Comparison of ENCODE assay signal across 12 cellular contexts in the genomic region with DNA sequence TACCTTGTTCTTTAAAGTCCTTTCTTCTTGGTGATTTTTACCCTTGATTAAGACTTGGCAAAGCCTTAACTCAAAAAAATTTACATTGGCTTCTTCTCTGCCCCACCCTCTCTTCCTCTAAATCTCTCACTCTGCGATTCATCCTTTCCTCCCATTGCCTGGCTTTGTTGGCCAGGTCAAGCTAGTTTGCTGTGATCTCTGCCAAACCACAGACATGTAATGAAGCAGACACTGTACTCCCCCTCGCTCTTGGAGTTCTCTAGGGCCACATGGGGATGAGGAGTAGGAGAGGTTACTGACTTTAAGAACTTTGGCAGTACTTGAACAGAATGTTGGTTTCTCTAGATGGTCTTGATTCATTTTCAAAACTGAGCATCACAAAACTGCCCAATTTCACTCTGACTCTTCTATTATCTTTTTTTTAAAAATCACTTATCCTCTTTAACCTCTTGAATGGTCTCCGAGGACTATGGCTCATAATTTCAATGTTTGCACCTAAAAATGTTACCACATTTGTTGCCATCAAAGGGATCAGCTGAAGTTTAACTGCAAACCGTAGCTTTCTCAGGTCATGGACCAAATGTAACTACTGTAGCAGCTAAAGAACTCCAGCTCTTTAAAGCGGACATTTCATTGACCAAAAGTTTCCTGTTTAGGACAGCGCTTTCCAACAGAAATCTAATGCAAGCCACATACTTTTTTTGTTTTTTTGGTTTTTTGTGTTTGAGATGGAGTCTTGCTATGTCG.
A peak's percentile ranks its signal among the peaks of the same experiment; 100 is the strongest.
DNase-seq lines count a peak whose midpoint lies in the region; ATAC-seq, FAIRE-seq and TF ChIP-seq lines count a peak whose summit lies in the region.
"Had no signal": no experiment of that assay in that cellular context is flagged by ENCODE, and none has a peak within 500 bp of the region (broad histone marks: within the 10 kb centered on the region; RNA-seq: fewer than 3 reads in every experiment).

No MANE protein-coding gene starts in this region.

- H3K27me3 ChIP-seq in astrocyte (ENCODE audit: insufficient read depth, low read length) (no peaks in the 10 kb centered on the region), tibial artery (no peaks in the 10 kb centered on the region)

- no peak for TF ChIP-seq CTCF in astrocyte (IDR thresholded peaks at IDR 0.05; ENCODE audit: insufficient read depth, low read depth, low read length)
- no peak for TF ChIP-seq CTCF in tibial artery (IDR thresholded peaks at IDR 0.05)

- H3K4me1 ChIP-seq in astrocyte (ENCODE audit: insufficient read depth, low read length) = peaks cover 62% of the 10 kb centered on the region
- peaks cover 0 to 73% (median 39%) of the 10 kb centered on the region in 4 donors for H3K4me1 ChIP-seq in tibial artery

- no peaks in the 10 kb centered on the region for H3K9me3 Mint-ChIP-seq in astrocyte (ENCODE audit: unreplicated experiment)
- no peaks in the 10 kb centered on the region for H3K9me3 Mint-ChIP-seq in activated T-helper 1 cell treated with anti-CD3 and anti-CD28 coated beads, Interleukin-12 subunit alpha, Interleukin-12 subunit beta, Interleukin-2, Interleukin-4 antibody, amounts not matched to agents 30 ng/mL and 10 ng/mL and 1 ng/mL, durations not matched to agents 14 hours and 24 hours and 36 hours
- H3K9me3 Mint-ChIP-seq in activated CD8-positive, alpha-beta memory T cell treated with anti-CD3 and anti-CD28 coated beads, Interleukin-2, amount 10 ng/mL, durations not matched to agents 7 days and 5 days (ENCODE audit: low read depth) = no peaks in the 10 kb centered on the region

- intact Hi-C loops in tibial artery (cut with DNase I; ENCODE audit: low total_unique reads) = no loop called here
- intact Hi-C loops in activated T-helper 1 cell treated with anti-CD3 and anti-CD28 coated beads, Interleukin-12 subunit alpha, Interleukin-12 subunit beta, Interleukin-2, Interleukin-4 antibody, amounts not matched to agents 30 ng/mL and 10 ng/mL and 1 ng/mL, durations not matched to agents 14 hours and 24 hours and 36 hours (cut with micrococcal nuclease) = no loop called here

- peaks cover 10% of the 10 kb centered on the region for H4K20me1 ChIP-seq in astrocyte (ENCODE audit: insufficient read depth, low read length)

- DNase-seq in HT1080 (ENCODE audit: low read depth) = peak; percentile 89
- DNase-seq in astrocyte (ENCODE audit: low read depth) = peak; percentile 98
- DNase-seq in hepatic stellate cell (ENCODE audit: low spot score) = peak; percentile 72
- DNase-seq in tibial artery = peak in 1 of 2 donors; percentile 71
- no peak for DNase-seq in nucleus accumbens (lab: John Stamatoyannopoulos, UW)
- no peak for DNase-seq in activated T-helper 1 cell treated with anti-CD3 and anti-CD28 coated beads, Interleukin-12 subunit alpha, Interleukin-12 subunit beta, Interleukin-2, Interleukin-4 antibody, amounts not matched to agents 30 ng/mL and 10 ng/mL and 1 ng/mL, durations not matched to agents 14 hours and 24 hours and 36 hours (ENCODE audit: low spot score)
- DNase-seq in activated CD8-positive, alpha-beta memory T cell treated with anti-CD3 and anti-CD28 coated beads, Interleukin-2, amount 10 ng/mL, durations not matched to agents 7 days and 5 days = no peak
- no peak for DNase-seq in caudate nucleus (lab: John Stamatoyannopoulos, UW)
- DNase-seq: effector CD8-positive, alpha-beta T cell; midbrain; NCI-H1694 treated with DMSO at 0.1 percent for 48 hours; SIG-M5 had no signal

- peak overlapping the region; percentile 3 for H3K9ac ChIP-seq in astrocyte (ENCODE audit: low read length)

- H3K4me3 ChIP-seq in astrocyte (ENCODE audit: insufficient read depth, low read depth, low read length) = no peak overlapping the region
- no peak overlapping the region for H3K4me3 ChIP-seq in tibial artery

- H3K36me3 Mint-ChIP-seq in astrocyte (ENCODE audit: low read depth, unreplicated experiment) = peaks cover 8% of the 10 kb centered on the region
- no peaks in the 10 kb centered on the region for H3K36me3 Mint-ChIP-seq in activated T-helper 1 cell treated with anti-CD3 and anti-CD28 coated beads, Interleukin-12 subunit alpha, Interleukin-12 subunit beta, Interleukin-2, Interleukin-4 antibody, amounts not matched to agents 30 ng/mL and 10 ng/mL and 1 ng/mL, durations not matched to agents 14 hours and 24 hours and 36 hours (ENCODE audit: low read depth)
- no peaks in the 10 kb centered on the region for H3K36me3 Mint-ChIP-seq in activated CD8-positive, alpha-beta memory T cell treated with anti-CD3 and anti-CD28 coated beads, Interleukin-2, amount 10 ng/mL, durations not matched to agents 7 days and 5 days

- H3K27ac ChIP-seq in astrocyte (ENCODE audit: low read depth, low read length) (peak overlapping the region; percentile 30), tibial artery (peak overlapping the region; percentile 0 to 17), caudate nucleus (ENCODE audit: low read depth, low read length) (no peak overlapping the region)

- peak overlapping the region; percentile 52 for H3K4me2 ChIP-seq in astrocyte (ENCODE audit: low read length)

- peak overlapping the region; percentile 68 for H3K27ac Mint-ChIP-seq in astrocyte (ENCODE audit: unreplicated experiment)
- H3K27ac Mint-ChIP-seq in activated T-helper 1 cell treated with anti-CD3 and anti-CD28 coated beads, Interleukin-12 subunit alpha, Interleukin-12 subunit beta, Interleukin-2, Interleukin-4 antibody, amounts not matched to agents 30 ng/mL and 10 ng/mL and 1 ng/mL, durations not matched to agents 14 hours and 24 hours and 36 hours = no peak overlapping the region
- no peak overlapping the region for H3K27ac Mint-ChIP-seq in activated CD8-positive, alpha-beta memory T cell treated with anti-CD3 and anti-CD28 coated beads, Interleukin-2, amount 10 ng/mL, durations not matched to agents 7 days and 5 days

- H3K36me3 ChIP-seq in astrocyte (ENCODE audit: insufficient read depth, low read length) (no peaks in the 10 kb centered on the region), tibial artery (no peaks in the 10 kb centered on the region)

- peaks cover 64% of the 10 kb centered on the region for H3K4me1 Mint-ChIP-seq in astrocyte (ENCODE audit: low read depth, unreplicated experiment)
- no peaks in the 10 kb centered on the region for H3K4me1 Mint-ChIP-seq in activated T-helper 1 cell treated with anti-CD3 and anti-CD28 coated beads, Interleukin-12 subunit alpha, Interleukin-12 subunit beta, Interleukin-2, Interleukin-4 antibody, amounts not matched to agents 30 ng/mL and 10 ng/mL and 1 ng/mL, durations not matched to agents 14 hours and 24 hours and 36 hours (ENCODE audit: low read depth)
- H3K4me1 Mint-ChIP-seq in activated CD8-positive, alpha-beta memory T cell treated with anti-CD3 and anti-CD28 coated beads, Interleukin-2, amount 10 ng/mL, durations not matched to agents 7 days and 5 days = no peaks in the 10 kb centered on the region

- no peaks in the 10 kb centered on the region for H3K27me3 Mint-ChIP-seq in astrocyte (ENCODE audit: low read depth, unreplicated experiment)
- H3K27me3 Mint-ChIP-seq in activated T-helper 1 cell treated with anti-CD3 and anti-CD28 coated beads, Interleukin-12 subunit alpha, Interleukin-12 subunit beta, Interleukin-2, Interleukin-4 antibody, amounts not matched to agents 30 ng/mL and 10 ng/mL and 1 ng/mL, durations not matched to agents 14 hours and 24 hours and 36 hours (ENCODE audit: insufficient read depth) = peaks cover 4% of the 10 kb centered on the region
- peaks cover 7% of the 10 kb centered on the region for H3K27me3 Mint-ChIP-seq in activated CD8-positive, alpha-beta memory T cell treated with anti-CD3 and anti-CD28 coated beads, Interleukin-2, amount 10 ng/mL, durations not matched to agents 7 days and 5 days

- FAIRE-seq in astrocyte (lab: Jason Lieb, UNC) = peak; percentile 92

- CTCF ChIA-PET in activated CD8-positive, alpha-beta memory T cell treated with anti-CD3 and anti-CD28 coated beads, Interleukin-2, amount 10 ng/mL, durations not matched to agents 7 days and 5 days (lab: Charles Lee) = interaction anchor here (0.9 to 1.1 kb wide), 2 partner anchors 28 to 205 kb away, joined by 3 read pairs; no protein-coding TSS in a partner anchor

- H2AFZ ChIP-seq in astrocyte (ENCODE audit: low read depth, low read length) = no peak overlapping the region

- H3K4me3 Mint-ChIP-seq in astrocyte (ENCODE audit: unreplicated experiment) = peak overlapping the region; percentile 41
- H3K4me3 Mint-ChIP-seq in activated T-helper 1 cell treated with anti-CD3 and anti-CD28 coated beads, Interleukin-12 subunit alpha, Interleukin-12 subunit beta, Interleukin-2, Interleukin-4 antibody, amounts not matched to agents 30 ng/mL and 10 ng/mL and 1 ng/mL, durations not matched to agents 14 hours and 24 hours and 36 hours = no peak overlapping the region
- no peak overlapping the region for H3K4me3 Mint-ChIP-seq in activated CD8-positive, alpha-beta memory T cell treated with anti-CD3 and anti-CD28 coated beads, Interleukin-2, amount 10 ng/mL, durations not matched to agents 7 days and 5 days

- no peaks in the 10 kb centered on the region for H3K9me3 ChIP-seq in astrocyte (ENCODE audit: insufficient read depth, low read depth, low read length)
- H3K9me3 ChIP-seq in tibial artery = peaks cover 0 to 3% (median 0%) of the 10 kb centered on the region in 3 donors

- H3K79me2 ChIP-seq in astrocyte (ENCODE audit: insufficient read depth, low read length) = peaks cover 89% of the 10 kb centered on the region

- no peak for ATAC-seq in activated CD8-positive, alpha-beta memory T cell treated with anti-CD3 and anti-CD28 coated beads, Interleukin-2, amount 10 ng/mL, durations not matched to agents 7 days and 5 days

Comparison
In these comparisons a context has a peak if more than half of its experiments do, and no peak if none do; other contexts are left out.
1. DNase-seq: peak in HT1080 (single experiment), astrocyte (single experiment) and hepatic stellate cell (single experiment); none in nucleus accumbens (0 of 56), activated T-helper 1 cell treated with anti-CD3 and anti-CD28 coated beads, Interleukin-12 subunit alpha, Interleukin-12 subunit beta, Interleukin-2, Interleukin-4 antibody, amounts not matched to agents 30 ng/mL and 10 ng/mL and 1 ng/mL, durations not matched to agents 14 hours and 24 hours and 36 hours (single experiment), activated CD8-positive, alpha-beta memory T cell treated with anti-CD3 and anti-CD28 coated beads, Interleukin-2, amount 10 ng/mL, durations not matched to agents 7 days and 5 days (single experiment) and caudate nucleus (0 of 61).